Comparison of ENCODE assay signal across 8 cellular contexts in the genomic region with DNA sequence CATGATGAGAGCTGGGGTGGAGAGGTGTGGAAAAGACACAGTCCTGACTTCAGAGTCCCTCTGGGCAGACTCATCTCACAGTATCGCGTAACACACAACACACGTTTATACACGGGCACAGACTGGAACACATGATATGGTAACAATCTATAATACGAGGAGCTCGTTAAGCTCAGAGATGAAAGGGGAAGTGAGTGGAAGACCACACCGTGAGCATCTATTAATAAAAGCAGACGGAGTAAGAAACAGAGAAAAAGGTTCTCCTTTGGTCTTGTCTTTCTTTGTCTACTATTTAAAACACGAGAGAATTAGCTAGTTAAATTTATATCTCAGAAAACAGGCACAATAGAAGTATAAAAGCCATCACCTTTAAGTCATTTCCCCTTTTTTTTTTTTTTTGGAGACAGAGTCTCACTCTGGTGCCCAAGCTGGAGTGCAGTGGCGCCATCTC. TPM values are rescaled to one million over a fixed set of nuclear protein-coding genes. Genes with fewer than 3 reads are reported as not detected.
A peak's percentile ranks its signal among the peaks of the same experiment; 100 is the strongest.
DNase-seq lines count a peak whose midpoint lies in the region; ATAC-seq lines count a peak whose summit lies in the region.

No MANE protein-coding gene starts in this region.

- intact Hi-C loops in activated T-helper 2 cell treated with anti-CD3 and anti-CD28 coated beads, Interferon-gamma antibody, Interleukin-2, Interleukin-4, amounts not matched to agents 10 μg/mL and 5 μg/mL and 100 μg/mL, durations not matched to agents 14 hours and 24 hours and 36 hours (cut with micrococcal nuclease), result no loop called here

- peak; percentile 74 for ATAC-seq in HG03354 (IDR thresholded peaks at IDR 0.05; ENCODE audit: poor library complexity, severe bottlenecking, unreplicated experiment)
- peak; percentile 98 for ATAC-seq in stimulated activated naive B cell treated with anti-CD40 and anti-IgM and Interleukin-4, amounts not matched to agents 10 μg/mL and 1 μg/mL and 100 μg/mL, for 72 hours (replicated peaks)

- H3K4me1 Mint-ChIP-seq in activated T-cell treated with anti-CD3 and anti-CD28 coated beads, Interleukin-2, amount 50 U/mL, for 24 hours (ENCODE audit: low read depth), result peaks cover 90% of the 10 kb centered on the region
- H3K4me1 Mint-ChIP-seq in activated T-helper 2 cell treated with anti-CD3 and anti-CD28 coated beads, Interferon-gamma antibody, Interleukin-2, Interleukin-4, amounts not matched to agents 10 μg/mL and 5 μg/mL and 100 μg/mL, durations not matched to agents 14 hours and 24 hours and 36 hours (ENCODE audit: low read depth), result peaks cover 76% of the 10 kb centered on the region
- H3K4me1 Mint-ChIP-seq in stimulated activated naive B cell treated with anti-CD40 and anti-IgM and Interleukin-4, amounts not matched to agents 10 μg/mL and 1 μg/mL and 100 μg/mL, for 72 hours, result peaks cover 69 to 91% of the 10 kb centered on the region in 2 donors

- peaks cover 55% of the 10 kb centered on the region for H3K36me3 Mint-ChIP-seq in activated T-cell treated with anti-CD3 and anti-CD28 coated beads, Interleukin-2, amount 50 U/mL, for 24 hours (ENCODE audit: low read depth)
- peaks cover 22% of the 10 kb centered on the region for H3K36me3 Mint-ChIP-seq in activated T-helper 2 cell treated with anti-CD3 and anti-CD28 coated beads, Interferon-gamma antibody, Interleukin-2, Interleukin-4, amounts not matched to agents 10 μg/mL and 5 μg/mL and 100 μg/mL, durations not matched to agents 14 hours and 24 hours and 36 hours (ENCODE audit: low read depth)
- peaks cover 21 to 48% of the 10 kb centered on the region in 2 donors for H3K36me3 Mint-ChIP-seq in stimulated activated naive B cell treated with anti-CD40 and anti-IgM and Interleukin-4, amounts not matched to agents 10 μg/mL and 1 μg/mL and 100 μg/mL, for 72 hours

- H3K27ac Mint-ChIP-seq in activated T-cell treated with anti-CD3 and anti-CD28 coated beads, Interleukin-2, amount 50 U/mL, for 24 hours, result peak overlapping the region; percentile 76
- peak overlapping the region; percentile 39 for H3K27ac Mint-ChIP-seq in activated T-helper 2 cell treated with anti-CD3 and anti-CD28 coated beads, Interferon-gamma antibody, Interleukin-2, Interleukin-4, amounts not matched to agents 10 μg/mL and 5 μg/mL and 100 μg/mL, durations not matched to agents 14 hours and 24 hours and 36 hours
- peak overlapping the region; percentile 93 for H3K27ac Mint-ChIP-seq in stimulated activated naive B cell treated with anti-CD40 and anti-IgM and Interleukin-4, amounts not matched to agents 10 μg/mL and 1 μg/mL and 100 μg/mL, for 72 hours

- peak overlapping the region; percentile 13 for H3K4me3 Mint-ChIP-seq in activated T-cell treated with anti-CD3 and anti-CD28 coated beads, Interleukin-2, amount 50 U/mL, for 24 hours
- peak overlapping the region; percentile 7 for H3K4me3 Mint-ChIP-seq in activated T-helper 2 cell treated with anti-CD3 and anti-CD28 coated beads, Interferon-gamma antibody, Interleukin-2, Interleukin-4, amounts not matched to agents 10 μg/mL and 5 μg/mL and 100 μg/mL, durations not matched to agents 14 hours and 24 hours and 36 hours (ENCODE audit: low read depth)
- H3K4me3 Mint-ChIP-seq in stimulated activated naive B cell treated with anti-CD40 and anti-IgM and Interleukin-4, amounts not matched to agents 10 μg/mL and 1 μg/mL and 100 μg/mL, for 72 hours, result peak overlapping the region; percentile 74 to 79

- H3K9me3 Mint-ChIP-seq in activated T-cell treated with anti-CD3 and anti-CD28 coated beads, Interleukin-2, amount 50 U/mL, for 24 hours, result no peaks in the 10 kb centered on the region
- no peaks in the 10 kb centered on the region for H3K9me3 Mint-ChIP-seq in activated T-helper 2 cell treated with anti-CD3 and anti-CD28 coated beads, Interferon-gamma antibody, Interleukin-2, Interleukin-4, amounts not matched to agents 10 μg/mL and 5 μg/mL and 100 μg/mL, durations not matched to agents 14 hours and 24 hours and 36 hours
- H3K9me3 Mint-ChIP-seq in stimulated activated naive B cell treated with anti-CD40 and anti-IgM and Interleukin-4, amounts not matched to agents 10 μg/mL and 1 μg/mL and 100 μg/mL, for 72 hours, result no peaks in the 10 kb centered on the region

- no peaks in the 10 kb centered on the region for H3K27me3 Mint-ChIP-seq in activated T-cell treated with anti-CD3 and anti-CD28 coated beads, Interleukin-2, amount 50 U/mL, for 24 hours
- no peaks in the 10 kb centered on the region for H3K27me3 Mint-ChIP-seq in activated T-helper 2 cell treated with anti-CD3 and anti-CD28 coated beads, Interferon-gamma antibody, Interleukin-2, Interleukin-4, amounts not matched to agents 10 μg/mL and 5 μg/mL and 100 μg/mL, durations not matched to agents 14 hours and 24 hours and 36 hours (ENCODE audit: low read depth)
- H3K27me3 Mint-ChIP-seq in stimulated activated naive B cell treated with anti-CD40 and anti-IgM and Interleukin-4, amounts not matched to agents 10 μg/mL and 1 μg/mL and 100 μg/mL, for 72 hours, result no peaks in the 10 kb centered on the region

- no peak for DNase-seq in activated T-cell treated with anti-CD3 and anti-CD28 coated beads, Interleukin-2, amount 50 U/mL, for 24 hours
- no peak for DNase-seq in activated T-cell treated with anti-CD3 and anti-CD28 coated beads, Interleukin-2, amount 50 U/mL, for 48 hours
- DNase-seq in activated T-helper 2 cell treated with anti-CD3 and anti-CD28 coated beads, Interferon-gamma antibody, Interleukin-2, Interleukin-4, amounts not matched to agents 10 μg/mL and 5 μg/mL and 100 μg/mL, durations not matched to agents 14 hours and 24 hours and 36 hours (ENCODE audit: low spot score), result no peak
- peak; percentile 51 for DNase-seq in stimulated activated naive B cell treated with anti-CD40 and anti-IgM and Interleukin-4, amounts not matched to agents 10 μg/mL and 1 μg/mL and 100 μg/mL, for 72 hours
- no peak for DNase-seq in HK-2 (ENCODE audit: unreplicated experiment)
- DNase-seq in NCI-H2029 treated with DMSO at 0.1 percent for 48 hours (lab: John Stamatoyannopoulos, UW), result no peak
- DNase-seq in cerebellum (ENCODE audit: low spot score), result no peak

RNA-seq across cellular contexts. Expression of a gene that starts 13.5 kb away (rescaled TPM):
- total RNA-seq in activated T-helper 2 cell treated with anti-CD3 and anti-CD28 coated beads, Interferon-gamma antibody, Interleukin-2, Interleukin-4, amounts not matched to agents 10 μg/mL and 5 μg/mL and 100 μg/mL, durations not matched to agents 14 hours and 24 hours and 36 hours, result 142 and 144 TPM in 2 replicates
- total RNA-seq in cerebellum, result 49.4 TPM

RNA-seq across cellular contexts. Expression of a gene that starts 31.4 kb away (rescaled TPM):
- total RNA-seq in activated T-helper 2 cell treated with anti-CD3 and anti-CD28 coated beads, Interferon-gamma antibody, Interleukin-2, Interleukin-4, amounts not matched to agents 10 μg/mL and 5 μg/mL and 100 μg/mL, durations not matched to agents 14 hours and 24 hours and 36 hours, result 115 and 125 TPM in 2 replicates
- 102 TPM for total RNA-seq in cerebellum

Comparison
In these comparisons a context has a peak if more than half of its experiments do, and no peak if none do; other contexts are left out.
1. H3K27ac Mint-ChIP-seq: peak in every context shown above with its lines; median percentile 93 in stimulated activated naive B cell treated with anti-CD40 and anti-IgM and Interleukin-4, amounts not matched to agents 10 μg/mL and 1 μg/mL and 100 μg/mL, for 72 hours; 76 in activated T-cell treated with anti-CD3 and anti-CD28 coated beads, Interleukin-2, amount 50 U/mL, for 24 hours; 39 in activated T-helper 2 cell treated with anti-CD3 and anti-CD28 coated beads, Interferon-gamma antibody, Interleukin-2, Interleukin-4, amounts not matched to agents 10 μg/mL and 5 μg/mL and 100 μg/mL, durations not matched to agents 14 hours and 24 hours and 36 hours.
2. H3K4me3 Mint-ChIP-seq: peak in every context shown above with its lines; median percentile 76 in stimulated activated naive B cell treated with anti-CD40 and anti-IgM and Interleukin-4, amounts not matched to agents 10 μg/mL and 1 μg/mL and 100 μg/mL, for 72 hours; 13 in activated T-cell treated with anti-CD3 and anti-CD28 coated beads, Interleukin-2, amount 50 U/mL, for 24 hours; 7 in activated T-helper 2 cell treated with anti-CD3 and anti-CD28 coated beads, Interferon-gamma antibody, Interleukin-2, Interleukin-4, amounts not matched to agents 10 μg/mL and 5 μg/mL and 100 μg/mL, durations not matched to agents 14 hours and 24 hours and 36 hours.